Comparison of ENCODE assay signal across 1 cellular context in the genomic region with DNA sequence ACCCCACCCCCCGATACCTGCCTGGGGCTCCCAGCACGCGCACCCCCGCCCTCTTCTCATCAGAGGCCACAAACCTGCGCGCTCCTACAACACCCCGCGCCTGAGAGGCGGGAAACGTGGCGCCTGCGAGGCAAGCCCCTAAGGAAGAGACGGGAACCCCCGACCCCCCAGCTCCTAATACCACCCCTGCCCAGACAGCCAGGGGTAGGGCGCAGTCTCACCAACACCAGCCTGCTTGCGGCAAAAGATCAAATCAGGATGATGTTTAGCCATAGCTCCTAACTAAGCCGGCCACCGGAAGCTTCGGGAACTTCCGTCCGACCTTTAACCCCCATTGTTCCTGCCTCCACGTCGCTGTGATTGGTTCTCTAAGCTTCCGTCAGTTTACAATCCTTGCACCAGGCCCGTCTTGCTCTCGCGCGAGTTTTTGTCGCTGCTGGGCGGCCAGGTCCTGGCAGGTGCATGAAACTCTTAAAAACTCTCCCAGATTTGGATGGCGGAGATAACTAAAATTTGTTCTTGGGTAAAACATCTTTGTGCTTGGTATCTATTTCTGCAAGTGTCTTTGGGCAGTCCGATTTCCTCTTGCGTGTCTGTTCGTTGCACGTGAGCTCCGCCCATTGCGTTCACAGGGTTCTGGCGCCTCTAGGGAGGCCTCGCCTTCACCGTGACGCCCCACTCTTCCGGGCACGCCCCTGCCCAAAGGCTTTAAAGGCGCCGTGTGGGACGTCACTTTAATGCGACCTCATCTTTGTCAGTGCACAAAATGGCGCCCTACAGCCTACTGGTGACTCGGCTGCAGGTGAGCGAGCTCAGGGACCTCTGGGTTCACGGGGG.
TF ChIP-seq lines count a peak whose summit lies in the region.

ACO2 (plus strand) TSS at position 737 of the 837 bp plus-strand sequence; CDS start at position 767, 30 bp downstream.
A gene with protein sequence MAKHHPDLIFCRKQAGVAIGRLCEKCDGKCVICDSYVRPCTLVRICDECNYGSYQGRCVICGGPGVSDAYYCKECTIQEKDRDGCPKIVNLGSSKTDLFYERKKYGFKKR (minus strand): TSS at position 312 of the 837 bp plus-strand sequence. CDS start 39 bp downstream, at position 273.

TF ChIP-seq in SK-N-SH, 30 proteins besides CTCF, POLR2A, EP300 and RAD21 (continued from another document):
- TF ChIP-seq FOXJ3 (CRISPR knock-in tag; IDR thresholded peaks at IDR 0.05) (0 out of 2 replicates have a peak, but pooled peaks have one; percentile 35), YY1 (IDR thresholded peaks at IDR 0.05; ENCODE audit: low read depth) (peak; percentile 93), TEAD4 (IDR thresholded peaks at IDR 0.05; ENCODE audit: borderline replicate concordance, insufficient read depth) (no peak), FOXM1 (IDR thresholded peaks at IDR 0.05; ENCODE audit: low read depth) (no peak), EZH2phosphoT487 (IDR thresholded peaks at IDR 0.05; ENCODE audit: borderline replicate concordance, low read depth) (no peak), JUND (IDR thresholded peaks at IDR 0.05) (no peak), GATA2 (CRISPR knock-in tag; IDR thresholded peaks at IDR 0.05) (no peak), RXRA (IDR thresholded peaks at IDR 0.05; ENCODE audit: borderline replicate concordance, low read depth) (no peak), FOSL2 (IDR thresholded peaks at IDR 0.05; ENCODE audit: borderline replicate concordance, low read depth) (no peak), NFIC (IDR thresholded peaks at IDR 0.05; ENCODE audit: borderline replicate concordance) (no peak), USF1 (IDR thresholded peaks at IDR 0.05; ENCODE audit: borderline replicate concordance, low read depth) (no peak), MEF2A (IDR thresholded peaks at IDR 0.05; ENCODE audit: borderline replicate concordance, low read depth) (no peak), SMC3 (IDR thresholded peaks at IDR 0.05; ENCODE audit: low read depth, low read length) (no peak), ELF1 (IDR thresholded peaks at IDR 0.05) (peak; percentile 79), TAF1 (IDR thresholded peaks at IDR 0.05; ENCODE audit: borderline replicate concordance, low read depth, low read length) (peak; percentile 79)
- TF ChIP-seq, protein P1, sequence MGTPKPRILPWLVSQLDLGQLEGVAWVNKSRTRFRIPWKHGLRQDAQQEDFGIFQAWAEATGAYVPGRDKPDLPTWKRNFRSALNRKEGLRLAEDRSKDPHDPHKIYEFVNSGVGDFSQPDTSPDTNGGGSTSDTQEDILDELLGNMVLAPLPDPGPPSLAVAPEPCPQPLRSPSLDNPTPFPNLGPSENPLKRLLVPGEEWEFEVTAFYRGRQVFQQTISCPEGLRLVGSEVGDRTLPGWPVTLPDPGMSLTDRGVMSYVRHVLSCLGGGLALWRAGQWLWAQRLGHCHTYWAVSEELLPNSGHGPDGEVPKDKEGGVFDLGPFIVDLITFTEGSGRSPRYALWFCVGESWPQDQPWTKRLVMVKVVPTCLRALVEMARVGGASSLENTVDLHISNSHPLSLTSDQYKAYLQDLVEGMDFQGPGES (IDR thresholded peaks at IDR 0.05; ENCODE audit: low read depth, low read length), result no peak
